8 cellular contexts compared by ENCODE assay signal in genomic region chr10:103276941-103277712, GRCh38. TPM values are rescaled to one million over a fixed set of nuclear protein-coding genes. Genes with fewer than 3 reads are reported as not detected.
DNase-seq lines count a peak whose midpoint lies in the region; ATAC-seq and TF ChIP-seq lines count a peak whose summit lies in the region.

TSS of gene INA (plus strand) at chr10:103277138. CDS start at chr10:103277212, 74 bp downstream.

- H3K4me3 Mint-ChIP-seq in activated naive CD8-positive, alpha-beta T cell treated with anti-CD3 and anti-CD28 coated beads, Interleukin-2, amount 50 U/mL, for 24 hours = peak within 1 kb of the TSS; percentile 24

- no peaks in the 10 kb centered on the region for H3K36me3 ChIP-seq in cardiac muscle cell
- H3K36me3 ChIP-seq in iPS-15b (ENCODE audit: control insufficient read depth, insufficient read depth, low read length) = no peaks in the 10 kb centered on the region

- H3K27me3 Mint-ChIP-seq in activated naive CD8-positive, alpha-beta T cell treated with anti-CD3 and anti-CD28 coated beads, Interleukin-2, amount 50 U/mL, for 24 hours = peaks cover 59% of the 10 kb centered on the region

- peaks cover 4% of the 10 kb centered on the region for H3K4me1 Mint-ChIP-seq in activated naive CD8-positive, alpha-beta T cell treated with anti-CD3 and anti-CD28 coated beads, Interleukin-2, amount 50 U/mL, for 24 hours

- H3K9me3 ChIP-seq in cardiac muscle cell (ENCODE audit: low read depth) (no peaks in the 10 kb centered on the region), iPS-15b (ENCODE audit: control insufficient read depth, insufficient read depth, low read length) (no peaks in the 10 kb centered on the region)

- TF ChIP-seq CTCF in cardiac muscle cell (IDR thresholded peaks at IDR 0.05; ENCODE audit: low read depth, low read length) = no peak

- no peak within 1 kb of the TSS for H3K27ac ChIP-seq in cardiac muscle cell

- no peaks in the 10 kb centered on the region for H3K36me3 Mint-ChIP-seq in activated naive CD8-positive, alpha-beta T cell treated with anti-CD3 and anti-CD28 coated beads, Interleukin-2, amount 50 U/mL, for 24 hours (ENCODE audit: low read depth)

- H3K4me3 ChIP-seq in cardiac muscle cell (peak within 1 kb of the TSS; percentile 38), iPS-15b (ENCODE audit: low read depth, low read length) (peak within 1 kb of the TSS; percentile 78)

- peaks cover 5% of the 10 kb centered on the region for H3K9me3 Mint-ChIP-seq in activated naive CD8-positive, alpha-beta T cell treated with anti-CD3 and anti-CD28 coated beads, Interleukin-2, amount 50 U/mL, for 24 hours

- H3K27me3 ChIP-seq in cardiac muscle cell (peaks cover 85% of the 10 kb centered on the region), iPS-15b (ENCODE audit: control insufficient read depth, insufficient read depth, low read length) (peaks cover 62% of the 10 kb centered on the region)

- H3K4me1 ChIP-seq in cardiac muscle cell (ENCODE audit: low read depth) (no peaks in the 10 kb centered on the region), iPS-15b (ENCODE audit: control insufficient read depth, insufficient read depth, low read length) (peaks cover 7% of the 10 kb centered on the region)

- ATAC-seq in left ventricle myocardium superior (no peak), GM21717 (IDR thresholded peaks at IDR 0.05; ENCODE audit: unreplicated experiment) (no peak)
- peak; percentile 65 for ATAC-seq in activated naive CD8-positive, alpha-beta T cell treated with anti-CD3 and anti-CD28 coated beads, Interleukin-2, amount 50 U/mL, for 24 hours

- DNase-seq in cardiac muscle cell (ENCODE audit: low read depth in 1 of 2, low spot score in 1 of 2) (peak; percentile 60 to 71), left ventricle myocardium superior (no peak), NCI-H2196 treated with DMSO at 0.1 percent for 48 hours (lab: John Stamatoyannopoulos, UW; ENCODE audit: unreplicated experiment) (peak; percentile 38), NAMALWA (ENCODE audit: low spot score) (no peak)
- peak; percentile 27 for DNase-seq in activated naive CD8-positive, alpha-beta T cell treated with anti-CD3 and anti-CD28 coated beads, Interleukin-2, amount 50 U/mL, for 24 hours
- peak; percentile 0 for DNase-seq in stimulated activated CD8-positive, alpha-beta memory T cell treated with anti-CD3 and anti-CD28 coated beads, Interleukin-12 subunit alpha, Interleukin-12 subunit beta, amount 100 ng/mL, for 24 hours (ENCODE audit: extremely low read depth)

- intact Hi-C loops in left ventricle myocardium superior (cut with micrococcal nuclease) = no loop called here

- H3K9ac ChIP-seq in iPS-15b (ENCODE audit: low read depth, low read length) = peak within 1 kb of the TSS; percentile 56

- H3K27ac Mint-ChIP-seq in activated naive CD8-positive, alpha-beta T cell treated with anti-CD3 and anti-CD28 coated beads, Interleukin-2, amount 50 U/mL, for 24 hours = no peak within 1 kb of the TSS

RNA-seq across cellular contexts. Expression of gene INA, which starts in this region (rescaled TPM):
- 1.1 and 1.3 TPM in 2 replicates for total RNA-seq in cardiac muscle cell
- polyA plus RNA-seq in cardiac muscle cell = 0.42 and 1.8 TPM in 2 replicates
- not detected for total RNA-seq in left ventricle myocardium superior

Comparison
In these comparisons a context has a peak if more than half of its experiments do, and no peak if none do; other contexts are left out.
1. DNase-seq: peak in cardiac muscle cell (2 of 2), NCI-H2196 treated with DMSO at 0.1 percent for 48 hours (single experiment), activated naive CD8-positive, alpha-beta T cell treated with anti-CD3 and anti-CD28 coated beads, Interleukin-2, amount 50 U/mL, for 24 hours (single experiment) and stimulated activated CD8-positive, alpha-beta memory T cell treated with anti-CD3 and anti-CD28 coated beads, Interleukin-12 subunit alpha, Interleukin-12 subunit beta, amount 100 ng/mL, for 24 hours (single experiment); none in left ventricle myocardium superior (single experiment) and NAMALWA (single experiment).